Comparison of ENCODE assay signal across 26 cellular contexts in the genomic region with DNA sequence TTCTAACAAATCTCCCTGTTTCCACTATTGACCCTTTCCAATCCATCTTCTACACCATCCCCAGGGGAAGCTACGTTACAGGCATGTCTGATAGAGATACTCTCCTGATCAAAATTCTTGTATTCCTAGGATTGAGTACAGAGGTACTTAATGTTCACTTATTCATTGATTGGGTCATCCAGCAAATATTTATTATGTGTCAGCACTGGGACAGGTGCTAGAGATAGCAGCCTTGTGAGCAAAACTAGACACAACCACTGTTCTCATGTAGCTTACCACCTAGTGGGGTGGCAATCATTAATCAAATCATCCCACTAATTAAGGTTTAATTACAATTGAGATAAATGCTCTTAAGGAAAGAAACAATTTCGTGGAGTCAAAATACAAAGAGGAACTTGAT. TPM values are rescaled to one million over a fixed set of nuclear protein-coding genes. Genes with fewer than 3 reads are reported as not detected.
DNase-seq lines count a peak whose midpoint lies in the region; ATAC-seq, FAIRE-seq and TF ChIP-seq lines count a peak whose summit lies in the region.
"Had no signal": no experiment of that assay in that cellular context is flagged by ENCODE, and none has a peak within 500 bp of the region (broad histone marks: within the 10 kb centered on the region; RNA-seq: fewer than 3 reads in every experiment).

No MANE protein-coding gene starts in this region.

- H3K4me1 Mint-ChIP-seq in type B pancreatic cell (ENCODE audit: unreplicated experiment) (no peaks in the 10 kb centered on the region), Calu3 (ENCODE audit: low read depth, unreplicated experiment) (no peaks in the 10 kb centered on the region)
- H3K4me1 Mint-ChIP-seq: CD14-positive monocyte; CD8-positive, alpha-beta memory T cell had no signal

- H3K27ac Mint-ChIP-seq in type B pancreatic cell: peak overlapping the region; percentile 18
- no peak overlapping the region for H3K27ac Mint-ChIP-seq in Calu3 (ENCODE audit: unreplicated experiment)
- H3K27ac Mint-ChIP-seq: CD14-positive monocyte; CD4-positive, alpha-beta T cell; CD8-positive, alpha-beta memory T cell had no signal

- H3K79me2 ChIP-seq in HepG2 (ENCODE audit: insufficient read depth, low read length) (no peaks in the 10 kb centered on the region), OCI-LY3 (ENCODE audit: low read length) (no peaks in the 10 kb centered on the region)

- H4K20me1 ChIP-seq in HepG2 (ENCODE audit: insufficient read depth, low read length): no peaks in the 10 kb centered on the region
- no peaks in the 10 kb centered on the region for H4K20me1 ChIP-seq in OCI-LY3 (ENCODE audit: insufficient read depth, low read length)
- H4K20me1 ChIP-seq: BLaER1 treated with 17β-estradiol and CSF1 and Interleukin-3, amounts not matched to agents 10 nM and 100 nM had no signal

- POLR2A ChIA-PET in HepG2 (lab: Yijun Ruan, JAX): no interaction called here

- TF ChIP-seq POLR2A in right lobe of liver (IDR thresholded peaks at IDR 0.05) (no peak), HepG2 (IDR thresholded peaks at IDR 0.05; ENCODE audit: insufficient read depth in 1 of 2, low read depth in 2 of 2, low read length in 2 of 2) (no peak)

- DNase-seq in right lobe of liver (no peak), HepG2 (ENCODE audit: low spot score) (no peak), epithelial cell of esophagus (ENCODE audit: low read depth) (peak; percentile 17), type B pancreatic cell (ENCODE audit: extremely low spot score, unreplicated experiment) (no peak), Calu3 (no peak)
- DNase-seq in stimulated activated CD4-positive, alpha-beta T cell treated with anti-CD3 and anti-CD28 coated beads, Interleukin-12 subunit alpha, Interleukin-12 subunit beta, amount 100 ng/mL, for 4 hours: no peak
- DNase-seq: 8988T; ACHN; AML-193; BE2C; CD4-positive, alpha-beta T cell; CD8-positive, alpha-beta memory T cell; DMS79; EL; GDM1; GM23248; H7; HCEC 1CT had no signal

- peaks cover 0 to 5% (median 2%) of the 10 kb centered on the region in 4 donors for H3K4me1 ChIP-seq in right lobe of liver
- H3K4me1 ChIP-seq in HepG2 (ENCODE audit: insufficient read depth, low read length): no peaks in the 10 kb centered on the region
- H3K4me1 ChIP-seq in OCI-LY3 (ENCODE audit: low read length): peaks cover 19% of the 10 kb centered on the region
- H3K4me1 ChIP-seq: A549; BE2C; BLaER1 treated with 17β-estradiol and CSF1 and Interleukin-3, amounts not matched to agents 10 nM and 100 nM had no signal

- H3K9me3 ChIP-seq in right lobe of liver (no peaks in the 10 kb centered on the region), HepG2 (ENCODE audit: low read length) (no peaks in the 10 kb centered on the region), OCI-LY3 (ENCODE audit: insufficient read depth, low read length) (no peaks in the 10 kb centered on the region)
- H3K9me3 ChIP-seq: A549; BE2C; BLaER1 treated with 17β-estradiol and CSF1 and Interleukin-3, amounts not matched to agents 10 nM and 100 nM had no signal

- no peak overlapping the region for H3K27ac ChIP-seq in right lobe of liver
- H3K27ac ChIP-seq in HepG2 (ENCODE audit: extremely low read length, insufficient read depth, low read length): no peak overlapping the region
- H3K27ac ChIP-seq in OCI-LY3 (ENCODE audit: low read length): no peak overlapping the region
- H3K27ac ChIP-seq: A549; BLaER1 treated with 17β-estradiol and CSF1 and Interleukin-3, amounts not matched to agents 10 nM and 100 nM; GM23248 had no signal

- 12% methylated on average over 2 of the region's 2 CpGs for WGBS in right lobe of liver (ENCODE audit: insufficient coverage, low coverage, low lambda C conversion rate, missing lambda C conversion rate)
- 2% methylated on average over 2 of the region's 2 CpGs for WGBS in HepG2 (ENCODE audit: low lambda C conversion rate)

- H3K9ac ChIP-seq in HepG2 (ENCODE audit: insufficient read depth, low read depth, low read length): no peak overlapping the region
- no peak overlapping the region for H3K9ac ChIP-seq in OCI-LY3 (ENCODE audit: low read length)
- H3K9ac ChIP-seq: BLaER1 treated with 17β-estradiol and CSF1 and Interleukin-3, amounts not matched to agents 10 nM and 100 nM; GM23248 had no signal

- no TSS peak for BruUV-seq in HepG2 (replicated peaks; lab: Mats Ljungman, UMichigan)
- BruUV-seq in Calu3 (replicated peaks; lab: Mats Ljungman, UMichigan): no TSS peak

- TF ChIP-seq EP300 in HepG2 (IDR thresholded peaks at IDR 0.05; ENCODE audit: low read depth in 2 of 2, low read length in 2 of 2): no peak
- TF ChIP-seq EP300 in HepG2 (CRISPR knock-in tag; IDR thresholded peaks at IDR 0.05; ENCODE audit: borderline replicate concordance): no peak

- H3K4me3 Mint-ChIP-seq in type B pancreatic cell (no peak overlapping the region), Calu3 (ENCODE audit: low read depth, unreplicated experiment) (no peak overlapping the region)
- H3K4me3 Mint-ChIP-seq: CD4-positive, alpha-beta T cell; CD8-positive, alpha-beta memory T cell had no signal

- H3K27me3 ChIP-seq in right lobe of liver: no peaks in the 10 kb centered on the region
- H3K27me3 ChIP-seq in HepG2 (ENCODE audit: control insufficient read depth in 1 of 2, insufficient read depth in 2 of 2, low read length in 2 of 2): peaks cover under 1 to 39% of the 10 kb centered on the region in 2 experiments; a peak in 2 of 5 replicates
- H3K27me3 ChIP-seq in OCI-LY3 (ENCODE audit: low read depth, low read length): peaks cover 11% of the 10 kb centered on the region
- H3K27me3 ChIP-seq: BLaER1 treated with 17β-estradiol and CSF1 and Interleukin-3, amounts not matched to agents 10 nM and 100 nM had no signal

- intact Hi-C loops in right lobe of liver (cut with DNase I) (no loop called here), HepG2 (cut with micrococcal nuclease; ENCODE audit: unreplicated experiment) (no loop called here), Calu3 (cut with micrococcal nuclease; ENCODE audit: unreplicated experiment) (no loop called here)

- H3K36me3 ChIP-seq in right lobe of liver: no peaks in the 10 kb centered on the region
- no peaks in the 10 kb centered on the region for H3K36me3 ChIP-seq in HepG2 (replicated peaks in 1 of 2; ENCODE audit: control insufficient read depth in 1 of 2, insufficient read depth in 2 of 2, low read length in 2 of 2)
- H3K36me3 ChIP-seq in OCI-LY3 (replicated peaks; ENCODE audit: low read depth, low read length): no peaks in the 10 kb centered on the region
- H3K36me3 ChIP-seq: BE2C; BLaER1 treated with 17β-estradiol and CSF1 and Interleukin-3, amounts not matched to agents 10 nM and 100 nM had no signal

- H3K27me3 Mint-ChIP-seq in type B pancreatic cell: peaks cover 54% of the 10 kb centered on the region
- H3K27me3 Mint-ChIP-seq in Calu3 (ENCODE audit: unreplicated experiment): peaks cover 83% of the 10 kb centered on the region

- H3K4me3 ChIP-seq in right lobe of liver (no peak overlapping the region), HepG2 (replicated peaks in 1 of 3; ENCODE audit: insufficient read depth in 1 of 3, low read depth in 2 of 3, low read length in 3 of 3) (no peak overlapping the region), OCI-LY3 (ENCODE audit: low read length) (no peak overlapping the region), epithelial cell of esophagus (ENCODE audit: low read length) (no peak overlapping the region)
- H3K4me3 ChIP-seq: A549; BLaER1 treated with 17β-estradiol and CSF1 and Interleukin-3, amounts not matched to agents 10 nM and 100 nM; GM12878; GM23248 had no signal

- CTCF ChIA-PET in HepG2 (lab: Yijun Ruan, JAX; ENCODE audit: low intra/inter-chr PET ratio, low total read pairs): no interaction called here
- CTCF ChIA-PET in Calu3 (lab: Charles Lee): interaction anchor here (0.6 kb wide), 1 partner anchor 134 kb away, joined by 3 read pairs; no protein-coding TSS in a partner anchor

- no peak for TF ChIP-seq RAD21 in HepG2 (CRISPR knock-in tag; IDR thresholded peaks at IDR 0.05)

- FAIRE-seq in HepG2 (lab: Jason Lieb, UNC): no peak
- FAIRE-seq: A549, GM12878, GM19239, H1 had no signal

- ATAC-seq in right lobe of liver (peak; percentile 31 to 93 (median 78)), HepG2 (no peak), HG03457 (IDR thresholded peaks at IDR 0.05; ENCODE audit: unreplicated experiment) (no peak)
- ATAC-seq: A549, GM12878 had no signal

- H3K4me2 ChIP-seq in HepG2 (ENCODE audit: low read depth, low read length): no peak overlapping the region
- H3K4me2 ChIP-seq in OCI-LY3 (ENCODE audit: low read length): peak overlapping the region; percentile 42
- H3K4me2 ChIP-seq: A549; BLaER1 treated with 17β-estradiol and CSF1 and Interleukin-3, amounts not matched to agents 10 nM and 100 nM had no signal

- TF ChIP-seq CTCF in right lobe of liver (IDR thresholded peaks at IDR 0.05): no peak
- TF ChIP-seq CTCF in HepG2 (CRISPR knock-in tag; IDR thresholded peaks at IDR 0.05): no peak
- no peak for TF ChIP-seq CTCF in OCI-LY3 (IDR thresholded peaks at IDR 0.05; ENCODE audit: low read depth, low read length)
- TF ChIP-seq CTCF in epithelial cell of esophagus (IDR thresholded peaks at IDR 0.05; ENCODE audit: insufficient read depth, low read depth, low read length, missing control alignments): no peak
- no peak for TF ChIP-seq CTCF in type B pancreatic cell (conservative IDR thresholded peaks at IDR 0.05)
- no peak for TF ChIP-seq CTCF in Calu3 (IDR thresholded peaks at IDR 0.05; ENCODE audit: unreplicated experiment)

- no peaks in the 10 kb centered on the region for H3K36me3 Mint-ChIP-seq in type B pancreatic cell
- no peaks in the 10 kb centered on the region for H3K36me3 Mint-ChIP-seq in Calu3 (ENCODE audit: insufficient read depth, unreplicated experiment)
- H3K36me3 Mint-ChIP-seq: CD14-positive monocyte; CD8-positive, alpha-beta memory T cell had no signal

- no peak overlapping the region for H2AFZ ChIP-seq in HepG2 (ENCODE audit: low read length)
- H2AFZ ChIP-seq in OCI-LY3 (ENCODE audit: low read depth, low read length): no peak overlapping the region
- H2AFZ ChIP-seq: GM23248 had no signal

- H3K9me3 Mint-ChIP-seq in type B pancreatic cell (no peaks in the 10 kb centered on the region), Calu3 (ENCODE audit: low read depth, unreplicated experiment) (no peaks in the 10 kb centered on the region)
- H3K9me3 Mint-ChIP-seq: CD4-positive, alpha-beta T cell; CD8-positive, alpha-beta memory T cell had no signal

- in situ Hi-C loops in HepG2 (cut with HindIII; ENCODE audit: extremely low pct_ligation_motif_present, low pct_unique_long_range_greater_than_20kb): no loop called here

RNA-seq across cellular contexts. Expression of a gene that starts 9.4 kb away (rescaled TPM):
- total RNA-seq in right lobe of liver: 10 to 100 TPM; 37.8 to 58.1 (median 48.2) TPM
- total RNA-seq in HepG2 (2016; rRNA removed; fragmentation: Illumina TruSeq; extraction: Trizol): 167 and 227 TPM in 2 replicates
- 17.0 and 18.6 TPM in 2 replicates for total RNA-seq in HepG2 (2016; cell fraction: cytosol; rRNA removed; fragmentation: Illumina TruSeq; extraction: Trizol; ENCODE audit: low read depth)
- 166 and 225 TPM in 2 replicates for total RNA-seq in HepG2 (2016; cell fraction: insoluble cytoplasmic fraction; rRNA removed; fragmentation: Illumina TruSeq; extraction: Trizol)
- total RNA-seq in HepG2 (2016; cell fraction: membrane; rRNA removed; fragmentation: Illumina TruSeq; extraction: Trizol): 36.3 and 42.5 TPM in 2 replicates
- total RNA-seq in HepG2 (2016; cell fraction: nucleus; rRNA removed; fragmentation: Illumina TruSeq; extraction: Trizol): 64.5 and 76.3 TPM in 2 replicates
- polyA plus RNA-seq in HepG2 (2011; rRNA removed): 91.3 and 108 TPM in 2 replicates
- polyA plus RNA-seq in HepG2 (2011; cell fraction: cytosol; rRNA removed): 96.3 and 117 TPM in 2 replicates
- 35.0 and 48.2 TPM in 2 replicates for polyA plus RNA-seq in HepG2 (2011; cell fraction: nucleus; rRNA removed)
- 68.2 and 70.0 TPM in 2 replicates for polyA plus RNA-seq in HepG2 (2012)
- 11.5 and 14.6 TPM in 2 replicates for polyA plus RNA-seq in HepG2 (2016; cell fraction: cytosol; fragmentation: Illumina TruSeq; extraction: Trizol; ENCODE audit: low read depth)
- 163 and 170 TPM in 2 replicates for polyA plus RNA-seq in HepG2 (2016; cell fraction: insoluble cytoplasmic fraction; fragmentation: Illumina TruSeq; extraction: Trizol; ENCODE audit: low read depth)
- 23.0 and 23.7 TPM in 2 replicates for polyA plus RNA-seq in HepG2 (2016; cell fraction: membrane; fragmentation: Illumina TruSeq; extraction: Trizol; ENCODE audit: low read depth)
- 55.6 and 63.5 TPM in 2 replicates for polyA plus RNA-seq in HepG2 (2016; cell fraction: nucleus; fragmentation: Illumina TruSeq; extraction: Trizol; ENCODE audit: insufficient read depth, low read depth)
- polyA minus RNA-seq in HepG2 (2011; rRNA and poly(A)+ RNA removed; ENCODE audit: low replicate concordance): 82.5 and 87.3 TPM in 2 replicates
- polyA minus RNA-seq in HepG2 (2011; cell fraction: cytosol; rRNA and poly(A)+ RNA removed): 38.1 and 39.7 TPM in 2 replicates
- polyA minus RNA-seq in HepG2 (2011; cell fraction: nucleus; rRNA and poly(A)+ RNA removed): 56.3 and 65.5 TPM in 2 replicates
- total RNA-seq in type B pancreatic cell (ENCODE audit: low replicate concordance): 86.2 and 87.7 TPM in 2 replicates
- total RNA-seq in Calu3 (2022): 101 and 108 TPM in 2 replicates

RNA-seq across cellular contexts. Expression of a gene that starts 42.8 kb away (rescaled TPM):
- total RNA-seq in right lobe of liver: not detected
- total RNA-seq in HepG2 (2016; rRNA removed; fragmentation: Illumina TruSeq; extraction: Trizol): not detected in 2 replicates
- total RNA-seq in HepG2 (2016; cell fraction: cytosol; rRNA removed; fragmentation: Illumina TruSeq; extraction: Trizol; ENCODE audit: low read depth): not detected in 2 replicates
- total RNA-seq in HepG2 (2016; cell fraction: insoluble cytoplasmic fraction; rRNA removed; fragmentation: Illumina TruSeq; extraction: Trizol): not detected in 2 replicates
- total RNA-seq in HepG2 (2016; cell fraction: membrane; rRNA removed; fragmentation: Illumina TruSeq; extraction: Trizol): not detected in 2 replicates
- not detected in 2 replicates for total RNA-seq in HepG2 (2016; cell fraction: nucleus; rRNA removed; fragmentation: Illumina TruSeq; extraction: Trizol)
- not detected in 2 replicates for polyA plus RNA-seq in HepG2 (2011; rRNA removed)
- not detected in 2 replicates for polyA plus RNA-seq in HepG2 (2011; cell fraction: cytosol; rRNA removed)
- not detected in 2 replicates for polyA plus RNA-seq in HepG2 (2011; cell fraction: nucleus; rRNA removed)
- not detected in 2 replicates for polyA plus RNA-seq in HepG2 (2012)
- polyA plus RNA-seq in HepG2 (2016; cell fraction: cytosol; fragmentation: Illumina TruSeq; extraction: Trizol; ENCODE audit: low read depth): not detected in 2 replicates
- not detected in 2 replicates for polyA plus RNA-seq in HepG2 (2016; cell fraction: insoluble cytoplasmic fraction; fragmentation: Illumina TruSeq; extraction: Trizol; ENCODE audit: low read depth)
- not detected in 2 replicates for polyA plus RNA-seq in HepG2 (2016; cell fraction: membrane; fragmentation: Illumina TruSeq; extraction: Trizol; ENCODE audit: low read depth)
- not detected in 2 replicates for polyA plus RNA-seq in HepG2 (2016; cell fraction: nucleus; fragmentation: Illumina TruSeq; extraction: Trizol; ENCODE audit: insufficient read depth, low read depth)
- not detected in 2 replicates for polyA minus RNA-seq in HepG2 (2011; rRNA and poly(A)+ RNA removed; ENCODE audit: low replicate concordance)
- polyA minus RNA-seq in HepG2 (2011; cell fraction: cytosol; rRNA and poly(A)+ RNA removed): not detected in 2 replicates
- not detected in 2 replicates for polyA minus RNA-seq in HepG2 (2011; cell fraction: nucleus; rRNA and poly(A)+ RNA removed)
- not detected in 2 replicates for total RNA-seq in type B pancreatic cell (ENCODE audit: low replicate concordance)
- total RNA-seq in Calu3 (2022): not detected in 2 replicates
- total RNA-seq: CD4-positive, alpha-beta T cell; CD8-positive, alpha-beta memory T cell; GM12878; GM23248; H1; H7 had no signal
- polyA plus RNA-seq: A549; CD14-positive monocyte; CD8-positive, alpha-beta memory T cell; GM23248; H1 had no signal

RNA-seq across cellular contexts. Expression of a gene that starts 53.1 kb away (rescaled TPM):
- total RNA-seq in right lobe of liver (100 to 1,000 TPM in 1 of 6 experiments, 10 to 100 TPM in 5; 37.7 to 100 (median 52.5) TPM), HepG2 (2016; rRNA removed; fragmentation: Illumina TruSeq; extraction: Trizol) (105 and 118 TPM in 2 replicates), type B pancreatic cell (ENCODE audit: low replicate concordance) (96.4 and 122 TPM in 2 replicates), Calu3 (2022) (75.0 and 75.7 TPM in 2 replicates)
- total RNA-seq in HepG2 (2016; cell fraction: cytosol; rRNA removed; fragmentation: Illumina TruSeq; extraction: Trizol; ENCODE audit: low read depth): 110 and 111 TPM in 2 replicates
- 100 and 116 TPM in 2 replicates for total RNA-seq in HepG2 (2016; cell fraction: insoluble cytoplasmic fraction; rRNA removed; fragmentation: Illumina TruSeq; extraction: Trizol)
- total RNA-seq in HepG2 (2016; cell fraction: membrane; rRNA removed; fragmentation: Illumina TruSeq; extraction: Trizol): 161 and 169 TPM in 2 replicates
- 64.6 and 67.3 TPM in 2 replicates for total RNA-seq in HepG2 (2016; cell fraction: nucleus; rRNA removed; fragmentation: Illumina TruSeq; extraction: Trizol)
- polyA plus RNA-seq in HepG2 (2011; rRNA removed): 157 and 172 TPM in 2 replicates
- 129 and 182 TPM in 2 replicates for polyA plus RNA-seq in HepG2 (2011; cell fraction: cytosol; rRNA removed)
- polyA plus RNA-seq in HepG2 (2011; cell fraction: nucleus; rRNA removed): 62.2 and 72.8 TPM in 2 replicates
- polyA plus RNA-seq in HepG2 (2012): 96.5 and 134 TPM in 2 replicates
- polyA plus RNA-seq in HepG2 (2016; cell fraction: cytosol; fragmentation: Illumina TruSeq; extraction: Trizol; ENCODE audit: low read depth): 147 and 160 TPM in 2 replicates
- polyA plus RNA-seq in HepG2 (2016; cell fraction: insoluble cytoplasmic fraction; fragmentation: Illumina TruSeq; extraction: Trizol; ENCODE audit: low read depth): 167 and 172 TPM in 2 replicates
- polyA plus RNA-seq in HepG2 (2016; cell fraction: membrane; fragmentation: Illumina TruSeq; extraction: Trizol; ENCODE audit: low read depth): 197 and 199 TPM in 2 replicates
- polyA plus RNA-seq in HepG2 (2016; cell fraction: nucleus; fragmentation: Illumina TruSeq; extraction: Trizol; ENCODE audit: insufficient read depth, low read depth): 96.5 and 96.9 TPM in 2 replicates
- polyA minus RNA-seq in HepG2 (2011; rRNA and poly(A)+ RNA removed; ENCODE audit: low replicate concordance): 151 and 179 TPM in 2 replicates
- 79.0 and 88.0 TPM in 2 replicates for polyA minus RNA-seq in HepG2 (2011; cell fraction: cytosol; rRNA and poly(A)+ RNA removed)
- 78.5 and 95.4 TPM in 2 replicates for polyA minus RNA-seq in HepG2 (2011; cell fraction: nucleus; rRNA and poly(A)+ RNA removed)

Comparison
In these comparisons a context has a peak if more than half of its experiments do, and no peak if none do; other contexts are left out.
1. ATAC-seq: peak in right lobe of liver (4 of 4); none in HepG2 (single experiment) and HG03457 (single experiment).